Comparison of ENCODE assay signal across 29 cellular contexts in genomic region chr11:61647529-61647928, GRCh38.
"Had no signal": no experiment of that assay in that cellular context is flagged by ENCODE, and none has a peak within 500 bp of the region (broad histone marks: within the 10 kb centered on the region; RNA-seq: fewer than 3 reads in every experiment).

No MANE protein-coding gene starts in this region.

- H3K4me3 Mint-ChIP-seq: activated CD4-positive, alpha-beta T cell treated with anti-CD3 and anti-CD28 coated beads for 36 hours; activated CD4-positive, alpha-beta T cell treated with anti-CD3 and anti-CD28 coated beads, Interleukin-2, amount 10 ng/mL, durations not matched to agents 7 days and 5 days; activated CD8-positive, alpha-beta T cell treated with anti-CD3 and anti-CD28 coated beads, Interleukin-2, amount 10 ng/mL, durations not matched to agents 7 days and 5 days; activated naive CD4-positive, alpha-beta T cell treated with anti-CD3 and anti-CD28 coated beads, Interleukin-2, amount 10 ng/mL, durations not matched to agents 7 days and 5 days; activated naive CD8-positive, alpha-beta T cell; activated naive CD8-positive, alpha-beta T cell treated with anti-CD3 and anti-CD28 coated beads, Interleukin-2, amount 50 U/mL, for 24 hours; activated T-cell treated with anti-CD3 and anti-CD28 coated beads, Interleukin-2, amount 50 U/mL, for 24 hours; activated T-helper 1 cell treated with anti-CD3 and anti-CD28 coated beads, Interleukin-12 subunit alpha, Interleukin-12 subunit beta, Interleukin-2, Interleukin-4 antibody, amounts not matched to agents 30 ng/mL and 10 ng/mL and 1 ng/mL, durations not matched to agents 14 hours and 24 hours and 36 hours; T-helper 1 cell treated with Interleukin-12 subunit alpha and Interleukin-12 subunit beta and Interleukin-4 antibody, amounts not matched to agents 30 μg/mL and 1 μg/mL, for 36 hours; T-helper 2 cell treated with Interferon-gamma antibody and Interleukin-4, amounts not matched to agents 5 μg/mL and 100 μg/mL, for 36 hours; WTC11 had no signal

- ATAC-seq: activated CD4-positive, alpha-beta T cell treated with anti-CD3 and anti-CD28 coated beads for 36 hours; activated CD4-positive, CD25-positive, alpha-beta regulatory T cell treated with anti-CD3 and anti-CD28 coated beads, Interleukin-2, amount 50 U/mL, for 24 hours; activated CD8-positive, alpha-beta T cell treated with anti-CD3 and anti-CD28 coated beads, Interleukin-2, amount 10 ng/mL, durations not matched to agents 7 days and 5 days; activated naive CD8-positive, alpha-beta T cell treated with anti-CD3 and anti-CD28 coated beads, Interleukin-2, amount 50 U/mL, for 24 hours; Panc1; WTC11 had no signal

- H3K4me2 ChIP-seq: SK-N-SH had no signal

- H3K36me3 ChIP-seq: SJSA1 had no signal

- H3K9me3 ChIP-seq: SJSA1, SK-N-SH had no signal

- H3K27ac Mint-ChIP-seq: activated CD4-positive, alpha-beta T cell treated with anti-CD3 and anti-CD28 coated beads for 36 hours; activated CD4-positive, alpha-beta T cell treated with anti-CD3 and anti-CD28 coated beads, Interleukin-2, amount 10 ng/mL, durations not matched to agents 7 days and 5 days; activated CD8-positive, alpha-beta T cell treated with anti-CD3 and anti-CD28 coated beads, Interleukin-2, amount 10 ng/mL, durations not matched to agents 7 days and 5 days; activated naive CD4-positive, alpha-beta T cell treated with anti-CD3 and anti-CD28 coated beads, Interleukin-2, amount 10 ng/mL, durations not matched to agents 7 days and 5 days; activated naive CD8-positive, alpha-beta T cell; activated naive CD8-positive, alpha-beta T cell treated with anti-CD3 and anti-CD28 coated beads, Interleukin-2, amount 50 U/mL, for 24 hours; activated T-cell treated with anti-CD3 and anti-CD28 coated beads, Interleukin-2, amount 50 U/mL, for 24 hours; activated T-helper 1 cell treated with anti-CD3 and anti-CD28 coated beads, Interleukin-12 subunit alpha, Interleukin-12 subunit beta, Interleukin-2, Interleukin-4 antibody, amounts not matched to agents 30 ng/mL and 10 ng/mL and 1 ng/mL, durations not matched to agents 14 hours and 24 hours and 36 hours; T-helper 1 cell treated with Interleukin-12 subunit alpha and Interleukin-12 subunit beta and Interleukin-4 antibody, amounts not matched to agents 30 μg/mL and 1 μg/mL, for 36 hours; T-helper 2 cell treated with Interferon-gamma antibody and Interleukin-4, amounts not matched to agents 5 μg/mL and 100 μg/mL, for 36 hours; WTC11 had no signal

- H3K4me1 Mint-ChIP-seq: activated CD4-positive, alpha-beta T cell treated with anti-CD3 and anti-CD28 coated beads for 36 hours; activated CD4-positive, alpha-beta T cell treated with anti-CD3 and anti-CD28 coated beads, Interleukin-2, amount 10 ng/mL, durations not matched to agents 7 days and 5 days; activated naive CD4-positive, alpha-beta T cell treated with anti-CD3 and anti-CD28 coated beads, Interleukin-2, amount 10 ng/mL, durations not matched to agents 7 days and 5 days; activated naive CD8-positive, alpha-beta T cell treated with anti-CD3 and anti-CD28 coated beads, Interleukin-2, amount 50 U/mL, for 24 hours had no signal

- H3K9ac ChIP-seq: SK-N-SH had no signal

- H3K4me3 ChIP-seq: SJSA1 had no signal

- H3K9me3 Mint-ChIP-seq: activated CD4-positive, alpha-beta T cell treated with anti-CD3 and anti-CD28 coated beads, Interleukin-2, amount 10 ng/mL, durations not matched to agents 7 days and 5 days; activated naive CD4-positive, alpha-beta T cell treated with anti-CD3 and anti-CD28 coated beads, Interleukin-2, amount 10 ng/mL, durations not matched to agents 7 days and 5 days; activated naive CD8-positive, alpha-beta T cell treated with anti-CD3 and anti-CD28 coated beads, Interleukin-2, amount 50 U/mL, for 24 hours; activated T-cell treated with anti-CD3 and anti-CD28 coated beads, Interleukin-2, amount 50 U/mL, for 24 hours; activated T-helper 1 cell treated with anti-CD3 and anti-CD28 coated beads, Interleukin-12 subunit alpha, Interleukin-12 subunit beta, Interleukin-2, Interleukin-4 antibody, amounts not matched to agents 30 ng/mL and 10 ng/mL and 1 ng/mL, durations not matched to agents 14 hours and 24 hours and 36 hours; brain; T-helper 1 cell treated with Interleukin-12 subunit alpha and Interleukin-12 subunit beta and Interleukin-4 antibody, amounts not matched to agents 30 μg/mL and 1 μg/mL, for 36 hours; T-helper 2 cell treated with Interferon-gamma antibody and Interleukin-4, amounts not matched to agents 5 μg/mL and 100 μg/mL, for 36 hours; WTC11 had no signal

- DNase-seq: activated CD4-positive, alpha-beta T cell treated with anti-CD3 and anti-CD28 coated beads for 36 hours; activated CD4-positive, alpha-beta T cell treated with anti-CD3 and anti-CD28 coated beads, Interleukin-2, amount 10 ng/mL, durations not matched to agents 7 days and 5 days; activated CD4-positive, alpha-beta T cell treated with anti-CD3 and anti-CD28 coated beads, Interleukin-2, amount 50 U/mL, for 48 hours; activated CD8-positive, alpha-beta T cell treated with anti-CD3 and anti-CD28 coated beads, Interleukin-2, amount 10 ng/mL, durations not matched to agents 7 days and 5 days; activated effector memory CD4-positive, alpha-beta T cell treated with Interleukin-2 at 50 U/mL for 16 hours; activated naive CD4-positive, alpha-beta T cell treated with anti-CD3 and anti-CD28 coated beads, Interleukin-2, amount 10 ng/mL, durations not matched to agents 7 days and 5 days; activated naive CD8-positive, alpha-beta T cell treated with anti-CD3 and anti-CD28 coated beads, Interleukin-2, amount 50 U/mL, for 24 hours; activated T-cell treated with anti-CD3 and anti-CD28 coated beads, Interleukin-2, amount 50 U/mL, for 24 hours; anterior cingulate cortex; central memory CD4-positive, alpha-beta T cell; Karpas-422; NCI-H1105; NCI-H187 treated with DMSO at 0.1 percent for 48 hours; NCI-H2081; NCI-H345; NCI-H526 treated with DMSO at 0.1 percent for 48 hours; NCI-H774; SHP77 treated with DMSO at 0.1 percent for 48 hours; SK-N-SH had no signal

- H3K27ac ChIP-seq: SJSA1 had no signal

- H3K27me3 Mint-ChIP-seq: activated naive CD4-positive, alpha-beta T cell treated with anti-CD3 and anti-CD28 coated beads, Interleukin-2, amount 10 ng/mL, durations not matched to agents 7 days and 5 days had no signal

- FAIRE-seq: TTC549 had no signal

- H3K36me3 Mint-ChIP-seq: activated naive CD4-positive, alpha-beta T cell treated with anti-CD3 and anti-CD28 coated beads, Interleukin-2, amount 10 ng/mL, durations not matched to agents 7 days and 5 days; activated naive CD8-positive, alpha-beta T cell; brain; WTC11 had no signal
